ENCODE assay signal across 8 cellular contexts in the genomic region with DNA sequence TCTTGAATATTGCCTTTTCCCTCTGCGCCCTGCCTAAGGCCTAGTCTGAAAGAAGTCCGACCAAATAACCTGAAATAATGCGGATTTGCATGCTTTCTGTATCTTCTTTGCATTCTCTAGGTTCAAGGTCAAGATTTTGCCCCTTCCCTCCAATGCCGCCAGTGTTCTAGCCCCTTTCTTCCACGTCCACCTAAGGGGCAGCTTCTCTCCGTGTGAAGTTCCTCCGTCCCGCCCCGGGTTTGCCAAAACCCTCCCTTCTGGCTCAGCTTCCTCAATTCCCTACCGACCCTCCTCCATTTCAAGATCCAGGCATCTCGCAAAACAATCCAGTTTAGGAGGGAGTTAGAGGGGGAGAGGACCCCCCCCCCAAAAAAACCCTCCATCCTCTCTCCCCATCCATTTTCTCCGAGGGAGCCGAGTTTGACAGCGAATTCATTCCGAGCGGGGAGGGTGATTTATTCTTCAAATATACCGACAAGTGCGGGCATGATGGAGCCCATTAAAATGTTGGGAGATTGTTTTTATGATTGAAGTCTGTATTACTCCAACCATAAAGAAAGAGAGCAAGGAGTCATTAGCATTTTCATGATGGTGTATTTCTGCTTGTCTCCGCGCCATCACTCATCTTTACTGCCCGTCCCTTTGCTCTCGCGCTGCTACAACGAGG. TPM values are rescaled to one million over a fixed set of nuclear protein-coding genes. Genes with fewer than 3 reads are reported as not detected.
DNase-seq lines count a peak whose midpoint lies in the region; TF ChIP-seq lines count a peak whose summit lies in the region.

No MANE protein-coding gene starts in this region.

- no peak overlapping the region for H3K9ac ChIP-seq in subcutaneous abdominal adipose tissue (ENCODE audit: low read length in 5 of 5)

- peak overlapping the region in 4 of 5 donors; percentile 27 to 54 (median 43) for H3K4me3 ChIP-seq in subcutaneous abdominal adipose tissue (ENCODE audit: low read depth in 1 of 5, low read length in 5 of 5)

- peak overlapping the region; percentile 8 for H3K4me3 Mint-ChIP-seq in T-helper 2 cell treated with Interferon-gamma antibody and Interleukin-4, amounts not matched to agents 5 μg/mL and 100 μg/mL, for 36 hours
- peak overlapping the region; percentile 51 to 82 (median 81) for H3K4me3 Mint-ChIP-seq in brain

- peaks cover 38 to 76% (median 61%) of the 10 kb centered on the region in 5 donors for H3K27me3 ChIP-seq in subcutaneous abdominal adipose tissue (ENCODE audit: control insufficient read depth in 5 of 5, insufficient read depth in 4 of 5, low read length in 5 of 5)

- TF ChIP-seq CTCF in brain (conservative IDR thresholded peaks at IDR 0.05): no peak
- TF ChIP-seq CTCF in GM20000 (IDR thresholded peaks at IDR 0.05; ENCODE audit: extremely low read depth, missing control alignments): no peak

- no peak for DNase-seq in T-helper 2 cell treated with Interferon-gamma antibody and Interleukin-4, amounts not matched to agents 5 μg/mL and 100 μg/mL, for 36 hours (ENCODE audit: low spot score)
- DNase-seq in T-helper 2 cell (no peak), left kidney (ENCODE audit: low read depth, low spot score) (peak; percentile 76), GM20000 (ENCODE audit: low spot score) (no peak), AG08396 (ENCODE audit: low spot score) (no peak)
- no peak for DNase-seq in activated CD4-positive, alpha-beta T cell treated with anti-CD3 and anti-CD28 coated beads for 4 hours

- no peak overlapping the region for H3K27ac ChIP-seq in subcutaneous abdominal adipose tissue (ENCODE audit: low read depth, low read length)

- no peaks in the 10 kb centered on the region for H3K9me3 ChIP-seq in subcutaneous abdominal adipose tissue (ENCODE audit: control insufficient read depth in 5 of 5, low read length in 5 of 5)

- H3K36me3 Mint-ChIP-seq in T-helper 2 cell treated with Interferon-gamma antibody and Interleukin-4, amounts not matched to agents 5 μg/mL and 100 μg/mL, for 36 hours (ENCODE audit: low read depth): no peaks in the 10 kb centered on the region
- no peaks in the 10 kb centered on the region for H3K36me3 Mint-ChIP-seq in brain

- peaks cover 85% of the 10 kb centered on the region for H3K27me3 Mint-ChIP-seq in T-helper 2 cell treated with Interferon-gamma antibody and Interleukin-4, amounts not matched to agents 5 μg/mL and 100 μg/mL, for 36 hours (ENCODE audit: low read depth)
- H3K27me3 Mint-ChIP-seq in brain: peaks cover 77% of the 10 kb centered on the region

- H3K9me3 Mint-ChIP-seq in T-helper 2 cell treated with Interferon-gamma antibody and Interleukin-4, amounts not matched to agents 5 μg/mL and 100 μg/mL, for 36 hours: no peaks in the 10 kb centered on the region
- peaks cover 0 to 4% (median 0%) of the 10 kb centered on the region in 5 experiments for H3K9me3 Mint-ChIP-seq in brain

- peaks cover 19% of the 10 kb centered on the region for H3K4me1 Mint-ChIP-seq in T-helper 2 cell treated with Interferon-gamma antibody and Interleukin-4, amounts not matched to agents 5 μg/mL and 100 μg/mL, for 36 hours (ENCODE audit: low read depth)
- peaks cover 61% of the 10 kb centered on the region for H3K4me1 Mint-ChIP-seq in brain

- no peak overlapping the region for H3K27ac Mint-ChIP-seq in T-helper 2 cell treated with Interferon-gamma antibody and Interleukin-4, amounts not matched to agents 5 μg/mL and 100 μg/mL, for 36 hours
- peak overlapping the region; percentile 45 to 88 (median 59) for H3K27ac Mint-ChIP-seq in brain

- H3K4me1 ChIP-seq in subcutaneous abdominal adipose tissue (ENCODE audit: control insufficient read depth in 5 of 5, insufficient read depth in 5 of 5, low read length in 5 of 5): peaks cover 0 to 21% (median 19%) of the 10 kb centered on the region in 5 donors

- no peaks in the 10 kb centered on the region for H3K36me3 ChIP-seq in subcutaneous abdominal adipose tissue (ENCODE audit: control insufficient read depth in 5 of 5, insufficient read depth in 5 of 5, low read length in 5 of 5)

RNA-seq across cellular contexts. Expression of gene ATP5MC2, which starts 20.9 kb away (rescaled TPM):
- 614 TPM for polyA plus RNA-seq in brain (ENCODE audit: insufficient read depth, low read depth, low replicate concordance)

RNA-seq across cellular contexts. Expression of gene CALCOCO1, which starts 30.5 kb away (rescaled TPM):
- polyA plus RNA-seq in brain (ENCODE audit: insufficient read depth, low read depth, low replicate concordance): 122 TPM

RNA-seq across cellular contexts. Expression of gene CISTR, which starts 55.0 kb away (rescaled TPM):
- not detected for polyA plus RNA-seq in brain (ENCODE audit: insufficient read depth, low read depth, low replicate concordance)
